Comparison of ENCODE assay signal across 20 cellular contexts in the genomic region with DNA sequence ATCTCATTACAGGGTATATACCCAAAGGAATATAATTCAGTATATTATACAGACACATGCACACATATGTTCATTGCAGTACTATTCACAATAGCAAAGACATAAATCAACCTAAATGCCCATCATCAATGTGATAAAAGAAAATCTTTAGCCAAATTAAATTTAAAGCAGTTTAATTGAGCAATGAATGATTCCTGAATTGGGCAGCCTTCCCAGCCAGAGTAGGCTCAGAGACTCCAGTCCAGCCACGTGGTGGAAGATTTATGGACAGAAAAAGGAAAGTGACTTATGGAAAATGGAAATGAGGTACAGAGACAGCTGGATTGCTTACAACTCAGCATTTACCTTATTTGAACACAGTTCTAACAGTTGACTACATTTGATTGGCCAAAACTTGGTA.
"Had no signal": no experiment of that assay in that cellular context is flagged by ENCODE, and none has a peak within 500 bp of the region (broad histone marks: within the 10 kb centered on the region; RNA-seq: fewer than 3 reads in every experiment).

No MANE protein-coding gene starts in this region.

- H3K4me3 ChIP-seq: coronary artery, gastroesophageal sphincter, heart left ventricle, lung, upper lobe of right lung had no signal

- ATAC-seq: activated CD8-positive, alpha-beta T cell treated with anti-CD3 and anti-CD28 coated beads for 36 hours; gastroesophageal sphincter; heart left ventricle; left lobe of liver; upper lobe of right lung had no signal

- H3K4me1 ChIP-seq: gastroesophageal sphincter, heart left ventricle, upper lobe of right lung had no signal

- DNase-seq: activated CD4-positive, alpha-beta T cell treated with anti-CD3 and anti-CD28 coated beads for 48 hours; activated CD4-positive, CD25-positive, alpha-beta regulatory T cell; activated CD8-positive, alpha-beta T cell treated with anti-CD3 and anti-CD28 coated beads for 36 hours; activated naive CD4-positive, alpha-beta T cell treated with Interleukin-2 at 50 U/mL for 16 hours; activated naive CD8-positive, alpha-beta T cell treated with anti-CD3 and anti-CD28 coated beads, Interleukin-2, amount 10 ng/mL, durations not matched to agents 7 days and 5 days; activated T-cell treated with anti-CD3 and anti-CD28 coated beads, Interleukin-2, amount 50 U/mL, for 24 hours; effector CD4-positive, alpha-beta T cell; heart left ventricle; kidney; midbrain; nephron progenitor cell; nucleus accumbens; stimulated activated CD8-positive, alpha-beta memory T cell treated with anti-CD3 and anti-CD28 coated beads, Interleukin-4, amount 100 ng/mL, for 48 hours; stimulated activated naive CD4-positive, alpha-beta T cell; T1000; upper lobe of right lung had no signal

- H3K27ac ChIP-seq: coronary artery, gastroesophageal sphincter, heart left ventricle, upper lobe of right lung had no signal

- H3K27me3 ChIP-seq: gastroesophageal sphincter, heart left ventricle, upper lobe of right lung had no signal

- H3K9me3 ChIP-seq: gastroesophageal sphincter, heart left ventricle, upper lobe of right lung had no signal

- H3K36me3 ChIP-seq: gastroesophageal sphincter, heart left ventricle, upper lobe of right lung had no signal
